Comparison of ENCODE assay signal across 24 cellular contexts in genomic region chr10:62719058-62719457, GRCh38.
"Had no signal": no experiment of that assay in that cellular context is flagged by ENCODE, and none has a peak within 500 bp of the region (broad histone marks: within the 10 kb centered on the region; RNA-seq: fewer than 3 reads in every experiment).

No MANE protein-coding gene starts in this region.

- H3K27ac ChIP-seq: breast epithelium, RWPE1, SJSA1 had no signal

- H3K36me3 ChIP-seq: breast epithelium, SJSA1 had no signal

- DNase-seq: activated CD4-positive, alpha-beta T cell treated with anti-CD3 and anti-CD28 coated beads for 48 hours; activated CD4-positive, alpha-beta T cell treated with anti-CD3 and anti-CD28 coated beads, Interleukin-2, amount 50 U/mL, for 4 hours; activated CD4-positive, CD25-positive, alpha-beta regulatory T cell treated with anti-CD3 and anti-CD28 coated beads, Interleukin-2, amount 50 U/mL, for 72 hours; activated CD8-positive, alpha-beta memory T cell treated with anti-CD3 and anti-CD28 coated beads, Interleukin-2, amount 50 U/mL, for 48 hours; activated CD8-positive, alpha-beta T cell treated with anti-CD3 and anti-CD28 coated beads, Interleukin-2, amount 10 ng/mL, durations not matched to agents 7 days and 5 days; activated effector memory CD4-positive, alpha-beta T cell treated with Interleukin-2 at 50 U/mL for 16 hours; activated naive CD4-positive, alpha-beta T cell; activated T-cell treated with anti-CD3 and anti-CD28 coated beads, Interleukin-2, amount 50 U/mL, for 1 hour; aorta; caudate nucleus; MM.1S; NCI-H1105 treated with DMSO at 0.1 percent for 48 hours; NCI-H1436 treated with DMSO at 0.1 percent for 48 hours; NCI-H187; NCI-H2081; NCI-H510A treated with DMSO at 0.1 percent for 48 hours; NCI-H69; NK-92 treated with Interleukin-12 subunit alpha and Interleukin-12 subunit beta, amount 100 ng/mL, for 24 hours; Right ventricle myocardium superior had no signal

- H3K4me1 ChIP-seq: breast epithelium, SJSA1 had no signal

- H3K4me3 ChIP-seq: breast epithelium, SJSA1 had no signal

- H3K27me3 ChIP-seq: breast epithelium, SJSA1 had no signal

- H3K9me3 ChIP-seq: breast epithelium, SJSA1 had no signal

- ATAC-seq: activated CD8-positive, alpha-beta T cell treated with anti-CD3 and anti-CD28 coated beads, Interleukin-2, amount 10 ng/mL, durations not matched to agents 7 days and 5 days; Panc1; WTC11 had no signal
